ENCODE assay signal across 3 cellular contexts in the genomic region with DNA sequence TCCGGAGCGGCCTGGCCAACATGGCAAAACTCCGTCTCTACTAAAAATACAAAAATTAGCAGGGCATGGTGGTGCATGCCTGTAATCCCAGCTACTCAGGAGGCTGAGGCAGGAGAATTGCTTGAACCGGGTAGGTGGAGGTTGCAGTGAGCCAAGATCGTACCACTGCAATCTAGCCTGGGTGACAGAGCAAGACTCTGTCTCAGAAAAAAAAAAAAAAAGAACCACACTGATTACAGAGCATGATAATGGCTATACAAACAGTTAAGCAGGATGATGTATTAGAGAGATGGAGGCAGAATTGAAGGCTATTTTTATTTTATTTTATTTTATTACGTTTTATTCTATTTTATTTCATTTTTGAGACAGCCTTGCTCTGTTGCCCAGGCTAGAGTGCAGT. TPM values are rescaled to one million over a fixed set of nuclear protein-coding genes. Genes with fewer than 3 reads are reported as not detected.
"Had no signal": no experiment of that assay in that cellular context is flagged by ENCODE, and none has a peak within 500 bp of the region (broad histone marks: within the 10 kb centered on the region; RNA-seq: fewer than 3 reads in every experiment).

No MANE protein-coding gene starts in this region.

RNA-seq across cellular contexts. Expression of a gene that starts 9.8 kb away (rescaled TPM):
- total RNA-seq: HT-29, IMR-90 had no signal
- polyA plus RNA-seq: IgD-negative memory B cell had no signal

RNA-seq across cellular contexts. Expression of a gene that starts 10.8 kb away (rescaled TPM):
- polyA plus RNA-seq: IgD-negative memory B cell had no signal
